9 cellular contexts compared by ENCODE assay signal in genomic region chr15:97645758-97646157, GRCh38.
"Had no signal": no experiment of that assay in that cellular context is flagged by ENCODE, and none has a peak within 500 bp of the region (broad histone marks: within the 10 kb centered on the region; RNA-seq: fewer than 3 reads in every experiment).

No MANE protein-coding gene starts in this region.

- H3K4me3 ChIP-seq: HAP-1 had no signal

- H3K9me3 ChIP-seq: HAP-1 had no signal

- H3K36me3 ChIP-seq: HAP-1 had no signal

- ATAC-seq: HCT116 had no signal

- H3K27me3 Mint-ChIP-seq: IgD-negative memory B cell had no signal

- DNase-seq: GOT3, H7, HFFc6, Kasumi-1, KG1 had no signal

- H3K4me1 Mint-ChIP-seq: IgD-negative memory B cell had no signal

- H3K27ac ChIP-seq: HL-60 had no signal

- H3K4me3 Mint-ChIP-seq: HFFc6, IgD-negative memory B cell had no signal

- H3K4me1 ChIP-seq: HAP-1 had no signal

- H3K27ac Mint-ChIP-seq: HFFc6, IgD-negative memory B cell had no signal
